In genomic region chr21:34690041-34690792, GRCh38 we compare ENCODE assay signal across 13 cellular contexts. TPM values are rescaled to one million over a fixed set of nuclear protein-coding genes. Genes with fewer than 3 reads are reported as not detected.
A peak's percentile ranks its signal among the peaks of the same experiment; 100 is the strongest.
DNase-seq lines count a peak whose midpoint lies in the region; ATAC-seq and TF ChIP-seq lines count a peak whose summit lies in the region.
"Had no signal": no experiment of that assay in that cellular context is flagged by ENCODE, and none has a peak within 500 bp of the region (broad histone marks: within the 10 kb centered on the region; RNA-seq: fewer than 3 reads in every experiment).

No MANE protein-coding gene starts in this region.

- H3K4me3 Mint-ChIP-seq in natural killer cell, result no peak overlapping the region
- H3K4me3 Mint-ChIP-seq: HFFc6; naive thymus-derived CD4-positive, alpha-beta T cell had no signal

- POLR2A ChIA-PET in SK-N-SH (lab: Yijun Ruan, JAX), result no interaction called here

- H3K4me2 ChIP-seq in SK-N-SH, result no peak overlapping the region

- H3K27me3 Mint-ChIP-seq in natural killer cell (ENCODE audit: low read depth in 2 of 2), result peaks cover 17 to 26% of the 10 kb centered on the region in 2 donors

- no peaks in the 10 kb centered on the region for H3K36me3 Mint-ChIP-seq in natural killer cell

- CTCF ChIA-PET in SK-N-SH (lab: Yijun Ruan, JAX), result interaction anchor here (0.6 to 11.1 kb wide), 10 partner anchors 15 to 1335 kb away, joined by 3 to 89 read pairs (median 3); no protein-coding TSS in a partner anchor

- TF ChIP-seq CTCF in natural killer cell (IDR thresholded peaks at IDR 0.05) (no peak), SK-N-SH (IDR thresholded peaks at IDR 0.05) (no peak)

- no peaks in the 10 kb centered on the region for H3K9me2 ChIP-seq in SK-N-SH

- H2AFZ ChIP-seq in SK-N-SH (ENCODE audit: low read depth), result no peak overlapping the region

- H3K9me3 Mint-ChIP-seq in natural killer cell, result no peaks in the 10 kb centered on the region

- H3K27me3 ChIP-seq in subcutaneous abdominal adipose tissue (ENCODE audit: control insufficient read depth in 5 of 5, insufficient read depth in 4 of 5, low read length in 5 of 5), result no peaks in the 10 kb centered on the region
- H3K27me3 ChIP-seq in SK-N-SH (ENCODE audit: insufficient read depth), result peaks cover 38% of the 10 kb centered on the region; the same call in 1 of the 2 replicates

- intact Hi-C loops in left ventricle myocardium superior (cut with micrococcal nuclease) (no loop called here), natural killer cell (cut with micrococcal nuclease) (no loop called here)

- H3K36me3 ChIP-seq in subcutaneous abdominal adipose tissue (ENCODE audit: control insufficient read depth in 5 of 5, insufficient read depth in 5 of 5, low read length in 5 of 5) (no peaks in the 10 kb centered on the region), SK-N-SH (replicated peaks in 1 of 2; ENCODE audit: control insufficient read depth in 1 of 2, insufficient read depth in 2 of 2, low read length in 1 of 2) (no peaks in the 10 kb centered on the region)

- H3K9ac ChIP-seq in subcutaneous abdominal adipose tissue (ENCODE audit: low read length in 5 of 5), result no peak overlapping the region
- H3K9ac ChIP-seq in SK-N-SH, result no peak overlapping the region

- TF ChIP-seq EP300 in SK-N-SH (IDR thresholded peaks at IDR 0.05; ENCODE audit: borderline replicate concordance in 1 of 2, low read depth in 1 of 2, low read length in 1 of 2), result no peak

- no peaks in the 10 kb centered on the region for H4K20me1 ChIP-seq in SK-N-SH (ENCODE audit: insufficient read depth)

- H3K4me1 ChIP-seq in subcutaneous abdominal adipose tissue (ENCODE audit: control insufficient read depth in 5 of 5, insufficient read depth in 5 of 5, low read length in 5 of 5), result peaks cover 2 to 28% (median 21%) of the 10 kb centered on the region in 5 donors
- H3K4me1 ChIP-seq in SK-N-SH (ENCODE audit: control insufficient read depth in 1 of 2, insufficient read depth in 2 of 2, low read depth in 1 of 2, low read length in 1 of 2), result no peaks in the 10 kb centered on the region; a peak in 1 of 4 replicates

- no peaks in the 10 kb centered on the region for H3F3A ChIP-seq in SK-N-SH (replicated peaks; ENCODE audit: insufficient read depth)

- no peaks in the 10 kb centered on the region for H3K79me2 ChIP-seq in SK-N-SH (ENCODE audit: insufficient read depth)

- H3K4me1 Mint-ChIP-seq in natural killer cell, result peaks cover 0 to 4% of the 10 kb centered on the region in 2 donors

- H3K27ac ChIP-seq in subcutaneous abdominal adipose tissue (ENCODE audit: low read depth, low read length) (peak overlapping the region; percentile 73), SK-N-SH (ENCODE audit: low read depth in 2 of 2, low read length in 1 of 2) (no peak overlapping the region)

- TF ChIP-seq RAD21 in SK-N-SH (IDR thresholded peaks at IDR 0.05; ENCODE audit: low read length), result no peak

- H3K27ac Mint-ChIP-seq in natural killer cell, result no peak overlapping the region
- H3K27ac Mint-ChIP-seq: HFFc6; naive thymus-derived CD4-positive, alpha-beta T cell had no signal

- H3K9me3 ChIP-seq in subcutaneous abdominal adipose tissue (ENCODE audit: control insufficient read depth in 5 of 5, low read length in 5 of 5), result peaks cover 0 to 6% (median 0%) of the 10 kb centered on the region in 5 donors
- no peaks in the 10 kb centered on the region for H3K9me3 ChIP-seq in SK-N-SH

- DNase-seq in NCI-H1417 treated with DMSO at 0.1 percent for 48 hours (lab: John Stamatoyannopoulos, UW) (peak; percentile 75), NCI-H748 (lab: John Stamatoyannopoulos, UW; ENCODE audit: unreplicated experiment) (peak; percentile 96), left ventricle myocardium superior (no peak), natural killer cell (no peak), SK-N-SH (no peak), Kasumi-1 (lab: John Stamatoyannopoulos, UW) (no peak)
- DNase-seq: activated CD8-positive, alpha-beta memory T cell treated with anti-CD3 and anti-CD28 coated beads, Interleukin-2, amount 50 U/mL, for 48 hours; amniotic stem cell; HFFc6; naive thymus-derived CD4-positive, alpha-beta T cell; stimulated activated naive CD4-positive, alpha-beta T cell had no signal

- 43% methylated on average over 10 of the region's 11 CpGs for WGBS in SK-N-SH (ENCODE audit: low lambda C conversion rate)

- no peak overlapping the region for H3K4me3 ChIP-seq in subcutaneous abdominal adipose tissue (ENCODE audit: low read depth in 1 of 5, low read length in 5 of 5)
- no peak overlapping the region for H3K4me3 ChIP-seq in SK-N-SH (ENCODE audit: low read depth in 2 of 2, low read length in 1 of 2)

- peak; percentile 84 for ATAC-seq in left ventricle myocardium superior
- ATAC-seq in natural killer cell, result no peak
- ATAC-seq in GM19035 (IDR thresholded peaks at IDR 0.05; ENCODE audit: unreplicated experiment), result no peak
- ATAC-seq: naive thymus-derived CD4-positive, alpha-beta T cell had no signal

TF ChIP-seq in SK-N-SH, 30 proteins besides CTCF, POLR2A, EP300 and RAD21:
- TF ChIP-seq ELF1 (IDR thresholded peaks at IDR 0.05) (no peak), TEAD4 (IDR thresholded peaks at IDR 0.05; ENCODE audit: borderline replicate concordance, insufficient read depth) (no peak), SIN3A (IDR thresholded peaks at IDR 0.05; ENCODE audit: borderline replicate concordance, low read depth, low read length) (no peak), MEF2A (IDR thresholded peaks at IDR 0.05; ENCODE audit: borderline replicate concordance, low read depth) (no peak), FOXJ3 (CRISPR knock-in tag; IDR thresholded peaks at IDR 0.05) (no peak), GABPA (IDR thresholded peaks at IDR 0.05; ENCODE audit: low read depth) (no peak), GATA2 (CRISPR knock-in tag; IDR thresholded peaks at IDR 0.05) (no peak), MXI1 (IDR thresholded peaks at IDR 0.05; ENCODE audit: low read depth, low read length) (no peak), TAF1 (IDR thresholded peaks at IDR 0.05; ENCODE audit: borderline replicate concordance, low read depth, low read length) (no peak), REST (IDR thresholded peaks at IDR 0.05; ENCODE audit: low read depth, low read length) (no peak), JUND (IDR thresholded peaks at IDR 0.05) (no peak), NFIC (IDR thresholded peaks at IDR 0.05; ENCODE audit: borderline replicate concordance) (no peak), CHD2 (IDR thresholded peaks at IDR 0.05; ENCODE audit: low read length, partially characterized antibody) (no peak), YY1 (IDR thresholded peaks at IDR 0.05; ENCODE audit: low read depth) (no peak), NRF1 (IDR thresholded peaks at IDR 0.05; ENCODE audit: low read depth, low read length) (no peak), USF1 (IDR thresholded peaks at IDR 0.05; ENCODE audit: borderline replicate concordance, low read depth) (no peak), RCOR1 (IDR thresholded peaks at IDR 0.05; ENCODE audit: low read length) (no peak)
- TF ChIP-seq, protein P1, sequence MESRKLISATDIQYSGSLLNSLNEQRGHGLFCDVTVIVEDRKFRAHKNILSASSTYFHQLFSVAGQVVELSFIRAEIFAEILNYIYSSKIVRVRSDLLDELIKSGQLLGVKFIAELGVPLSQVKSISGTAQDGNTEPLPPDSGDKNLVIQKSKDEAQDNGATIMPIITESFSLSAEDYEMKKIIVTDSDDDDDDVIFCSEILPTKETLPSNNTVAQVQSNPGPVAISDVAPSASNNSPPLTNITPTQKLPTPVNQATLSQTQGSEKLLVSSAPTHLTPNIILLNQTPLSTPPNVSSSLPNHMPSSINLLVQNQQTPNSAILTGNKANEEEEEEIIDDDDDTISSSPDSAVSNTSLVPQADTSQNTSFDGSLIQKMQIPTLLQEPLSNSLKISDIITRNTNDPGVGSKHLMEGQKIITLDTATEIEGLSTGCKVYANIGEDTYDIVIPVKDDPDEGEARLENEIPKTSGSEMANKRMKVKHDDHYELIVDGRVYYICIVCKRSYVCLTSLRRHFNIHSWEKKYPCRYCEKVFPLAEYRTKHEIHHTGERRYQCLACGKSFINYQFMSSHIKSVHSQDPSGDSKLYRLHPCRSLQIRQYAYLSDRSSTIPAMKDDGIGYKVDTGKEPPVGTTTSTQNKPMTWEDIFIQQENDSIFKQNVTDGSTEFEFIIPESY (IDR thresholded peaks at IDR 0.05; ENCODE audit: borderline replicate concordance, low read depth), result no peak

RNA-seq across cellular contexts. Expression of gene CLIC6, which starts 21.4 kb away (rescaled TPM):
- total RNA-seq in left ventricle myocardium superior (11.2 TPM), natural killer cell (not detected)
- 0.03 and 0.08 TPM in 2 replicates for polyA plus RNA-seq in SK-N-SH (2012; rRNA removed)
- polyA plus RNA-seq in SK-N-SH (2012; cell fraction: cytosol; rRNA removed), result 0.09 and 0.10 TPM in 2 replicates
- 0.02 and 0.06 TPM in 2 replicates for polyA plus RNA-seq in SK-N-SH (2012; cell fraction: nucleus; rRNA removed)
- total RNA-seq: HFFc6 had no signal

Comparison
In these comparisons a context has a peak if more than half of its experiments do, and no peak if none do; other contexts are left out.
1. DNase-seq: peak in NCI-H1417 treated with DMSO at 0.1 percent for 48 hours (single experiment) and NCI-H748 (single experiment); none in left ventricle myocardium superior (single experiment), natural killer cell (single experiment), SK-N-SH (single experiment) and Kasumi-1 (0 of 2).
2. RNA of gene CLIC6, which starts 21.4 kb away (total RNA-seq): 11.2 TPM in left ventricle myocardium superior (single experiment); not detected in natural killer cell; every median in the first group is over 10 times any median in the second.